1 cellular context compared by ENCODE assay signal in the genomic region with DNA sequence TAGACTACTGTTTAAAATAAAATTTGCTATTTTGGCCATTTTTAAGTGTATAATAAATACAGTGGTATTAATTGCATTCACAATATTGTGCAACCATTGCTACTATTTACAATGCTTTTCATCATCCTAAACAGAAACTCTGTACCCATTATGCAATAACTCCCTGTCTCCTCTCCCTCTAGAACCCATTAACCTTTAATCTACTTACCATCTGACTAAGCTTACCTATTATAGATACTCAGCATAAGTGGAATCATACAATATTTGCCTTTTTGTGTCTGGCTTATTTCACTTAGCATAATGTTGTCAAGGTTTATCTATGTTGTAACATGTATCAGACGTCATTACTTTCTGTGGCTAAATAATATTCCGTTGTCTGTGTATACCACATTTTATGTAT.
A peak's percentile ranks its signal among the peaks of the same experiment; 100 is the strongest.
TF ChIP-seq lines count a peak whose summit lies in the region.

No MANE protein-coding gene starts in this region.

TF ChIP-seq in HepG2, 621 proteins besides CTCF, POLR2A, EP300 and RAD21 (continued from another document and continues in another):
- TF ChIP-seq ZBTB7A (CRISPR knock-in tag; IDR thresholded peaks at IDR 0.05) = no peak
- no peak for TF ChIP-seq ZNF3 (CRISPR knock-in tag; IDR thresholded peaks at IDR 0.05)
- TF ChIP-seq IRF2 (CRISPR knock-in tag; IDR thresholded peaks at IDR 0.05) = peak; percentile 69; the same call in 1 of the 2 replicates
- no peak for TF ChIP-seq HDAC6 (IDR thresholded peaks at IDR 0.05; ENCODE audit: low read depth, low read length)
- TF ChIP-seq, protein P1, sequence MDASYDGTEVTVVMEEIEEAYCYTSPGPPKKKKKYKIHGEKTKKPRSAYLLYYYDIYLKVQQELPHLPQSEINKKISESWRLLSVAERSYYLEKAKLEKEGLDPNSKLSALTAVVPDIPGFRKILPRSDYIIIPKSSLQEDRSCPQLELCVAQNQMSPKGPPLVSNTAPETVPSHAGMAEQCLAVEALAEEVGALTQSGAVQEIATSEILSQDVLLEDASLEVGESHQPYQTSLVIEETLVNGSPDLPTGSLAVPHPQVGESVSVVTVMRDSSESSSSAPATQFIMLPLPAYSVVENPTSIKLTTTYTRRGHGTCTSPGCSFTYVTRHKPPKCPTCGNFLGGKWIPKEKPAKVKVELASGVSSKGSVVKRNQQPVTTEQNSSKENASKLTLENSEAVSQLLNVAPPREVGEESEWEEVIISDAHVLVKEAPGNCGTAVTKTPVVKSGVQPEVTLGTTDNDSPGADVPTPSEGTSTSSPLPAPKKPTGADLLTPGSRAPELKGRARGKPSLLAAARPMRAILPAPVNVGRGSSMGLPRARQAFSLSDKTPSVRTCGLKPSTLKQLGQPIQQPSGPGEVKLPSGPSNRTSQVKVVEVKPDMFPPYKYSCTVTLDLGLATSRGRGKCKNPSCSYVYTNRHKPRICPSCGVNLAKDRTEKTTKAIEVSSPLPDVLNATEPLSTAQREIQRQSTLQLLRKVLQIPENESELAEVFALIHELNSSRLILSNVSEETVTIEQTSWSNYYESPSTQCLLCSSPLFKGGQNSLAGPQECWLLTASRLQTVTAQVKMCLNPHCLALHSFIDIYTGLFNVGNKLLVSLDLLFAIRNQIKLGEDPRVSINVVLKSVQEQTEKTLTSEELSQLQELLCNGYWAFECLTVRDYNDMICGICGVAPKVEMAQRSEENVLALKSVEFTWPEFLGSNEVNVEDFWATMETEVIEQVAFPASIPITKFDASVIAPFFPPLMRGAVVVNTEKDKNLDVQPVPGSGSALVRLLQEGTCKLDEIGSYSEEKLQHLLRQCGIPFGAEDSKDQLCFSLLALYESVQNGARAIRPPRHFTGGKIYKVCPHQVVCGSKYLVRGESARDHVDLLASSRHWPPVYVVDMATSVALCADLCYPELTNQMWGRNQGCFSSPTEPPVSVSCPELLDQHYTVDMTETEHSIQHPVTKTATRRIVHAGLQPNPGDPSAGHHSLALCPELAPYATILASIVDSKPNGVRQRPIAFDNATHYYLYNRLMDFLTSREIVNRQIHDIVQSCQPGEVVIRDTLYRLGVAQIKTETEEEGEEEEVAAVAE (CRISPR knock-in tag; IDR thresholded peaks at IDR 0.05; ENCODE audit: borderline replicate concordance) = 0 out of 2 replicates have a peak, but pooled peaks have one; percentile 54
- TF ChIP-seq CEBPB (IDR thresholded peaks at IDR 0.05; ENCODE audit: borderline replicate concordance, low read depth, low read length) = peak; percentile 99
- TF ChIP-seq PHF21A (CRISPR knock-in tag; IDR thresholded peaks at IDR 0.05) = no peak
- TF ChIP-seq, protein P2, sequence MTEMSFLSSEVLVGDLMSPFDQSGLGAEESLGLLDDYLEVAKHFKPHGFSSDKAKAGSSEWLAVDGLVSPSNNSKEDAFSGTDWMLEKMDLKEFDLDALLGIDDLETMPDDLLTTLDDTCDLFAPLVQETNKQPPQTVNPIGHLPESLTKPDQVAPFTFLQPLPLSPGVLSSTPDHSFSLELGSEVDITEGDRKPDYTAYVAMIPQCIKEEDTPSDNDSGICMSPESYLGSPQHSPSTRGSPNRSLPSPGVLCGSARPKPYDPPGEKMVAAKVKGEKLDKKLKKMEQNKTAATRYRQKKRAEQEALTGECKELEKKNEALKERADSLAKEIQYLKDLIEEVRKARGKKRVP (CRISPR knock-in tag; IDR thresholded peaks at IDR 0.05) = peak; percentile 55 to 98; a peak in 3 of 4 replicates
- no peak for TF ChIP-seq KLF11 (CRISPR knock-in tag; IDR thresholded peaks at IDR 0.05)
- peak; percentile 26; the same call in 1 of the 2 replicates for TF ChIP-seq KMT2B (CRISPR knock-in tag; IDR thresholded peaks at IDR 0.05)
- TF ChIP-seq, protein P3, sequence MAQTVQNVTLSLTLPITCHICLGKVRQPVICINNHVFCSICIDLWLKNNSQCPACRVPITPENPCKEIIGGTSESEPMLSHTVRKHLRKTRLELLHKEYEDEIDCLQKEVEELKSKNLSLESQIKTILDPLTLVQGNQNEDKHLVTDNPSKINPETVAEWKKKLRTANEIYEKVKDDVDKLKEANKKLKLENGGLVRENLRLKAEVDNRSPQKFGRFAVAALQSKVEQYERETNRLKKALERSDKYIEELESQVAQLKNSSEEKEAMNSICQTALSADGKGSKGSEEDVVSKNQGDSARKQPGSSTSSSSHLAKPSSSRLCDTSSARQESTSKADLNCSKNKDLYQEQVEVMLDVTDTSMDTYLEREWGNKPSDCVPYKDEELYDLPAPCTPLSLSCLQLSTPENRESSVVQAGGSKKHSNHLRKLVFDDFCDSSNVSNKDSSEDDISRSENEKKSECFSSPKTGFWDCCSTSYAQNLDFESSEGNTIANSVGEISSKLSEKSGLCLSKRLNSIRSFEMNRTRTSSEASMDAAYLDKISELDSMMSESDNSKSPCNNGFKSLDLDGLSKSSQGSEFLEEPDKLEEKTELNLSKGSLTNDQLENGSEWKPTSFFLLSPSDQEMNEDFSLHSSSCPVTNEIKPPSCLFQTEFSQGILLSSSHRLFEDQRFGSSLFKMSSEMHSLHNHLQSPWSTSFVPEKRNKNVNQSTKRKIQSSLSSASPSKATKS (CRISPR knock-in tag; IDR thresholded peaks at IDR 0.05) = no peak
- no peak for TF ChIP-seq NAIF1 (CRISPR knock-in tag; IDR thresholded peaks at IDR 0.05; ENCODE audit: borderline replicate concordance)
- no peak for TF ChIP-seq MLLT10 (CRISPR knock-in tag; IDR thresholded peaks at IDR 0.05)
- no peak for TF ChIP-seq KAT2B (IDR thresholded peaks at IDR 0.05; ENCODE audit: borderline replicate concordance, low read depth, low read length)
- TF ChIP-seq KLF9 (CRISPR knock-in tag; IDR thresholded peaks at IDR 0.05; ENCODE audit: low read depth) = no peak
- no peak for TF ChIP-seq MBD4 (IDR thresholded peaks at IDR 0.05; ENCODE audit: borderline replicate concordance, low read length)
- no peak for TF ChIP-seq ZNF34 (CRISPR knock-in tag; IDR thresholded peaks at IDR 0.05; ENCODE audit: borderline replicate concordance)
- TF ChIP-seq NR2F2 (IDR thresholded peaks at IDR 0.05; ENCODE audit: borderline replicate concordance, low read depth) = no peak; the same call in 1 of the 2 replicates
- no peak for TF ChIP-seq NFKB2 (CRISPR knock-in tag; IDR thresholded peaks at IDR 0.05; ENCODE audit: borderline replicate concordance)
- TF ChIP-seq NR2C2 (CRISPR knock-in tag; IDR thresholded peaks at IDR 0.05; ENCODE audit: borderline replicate concordance) = peak; percentile 56; the same call in 1 of the 2 replicates
- TF ChIP-seq, protein P4, sequence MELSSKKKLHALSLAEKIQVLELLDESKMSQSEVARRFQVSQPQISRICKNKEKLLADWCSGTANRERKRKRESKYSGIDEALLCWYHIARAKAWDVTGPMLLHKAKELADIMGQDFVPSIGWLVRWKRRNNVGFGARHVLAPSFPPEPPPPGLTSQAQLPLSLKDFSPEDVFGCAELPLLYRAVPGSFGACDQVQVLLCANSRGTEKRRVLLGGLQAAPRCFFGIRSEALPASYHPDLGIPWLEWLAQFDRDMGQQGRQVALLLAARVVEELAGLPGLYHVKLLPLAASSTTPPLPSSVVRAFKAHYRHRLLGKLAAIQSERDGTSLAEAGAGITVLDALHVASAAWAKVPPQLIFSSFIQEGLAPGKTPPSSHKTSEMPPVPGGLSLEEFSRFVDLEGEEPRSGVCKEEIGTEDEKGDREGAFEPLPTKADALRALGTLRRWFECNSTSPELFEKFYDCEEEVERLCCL (CRISPR knock-in tag; IDR thresholded peaks at IDR 0.05; ENCODE audit: borderline replicate concordance) = no peak
- TF ChIP-seq, protein P5, sequence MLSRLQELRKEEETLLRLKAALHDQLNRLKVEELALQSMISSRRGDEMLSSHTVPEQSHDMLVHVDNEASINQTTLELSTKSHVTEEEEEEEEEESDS (CRISPR knock-in tag; IDR thresholded peaks at IDR 0.05; ENCODE audit: borderline replicate concordance) = no peak
- TF ChIP-seq ELF1 (CRISPR knock-in tag; IDR thresholded peaks at IDR 0.05) = no peak
- peak; percentile 90 for TF ChIP-seq HMG20A (CRISPR knock-in tag; IDR thresholded peaks at IDR 0.05; ENCODE audit: borderline replicate concordance)
- TF ChIP-seq HNRNPUL1 (IDR thresholded peaks at IDR 0.05; ENCODE audit: low read depth, low read length) = no peak
- TF ChIP-seq, protein P6, sequence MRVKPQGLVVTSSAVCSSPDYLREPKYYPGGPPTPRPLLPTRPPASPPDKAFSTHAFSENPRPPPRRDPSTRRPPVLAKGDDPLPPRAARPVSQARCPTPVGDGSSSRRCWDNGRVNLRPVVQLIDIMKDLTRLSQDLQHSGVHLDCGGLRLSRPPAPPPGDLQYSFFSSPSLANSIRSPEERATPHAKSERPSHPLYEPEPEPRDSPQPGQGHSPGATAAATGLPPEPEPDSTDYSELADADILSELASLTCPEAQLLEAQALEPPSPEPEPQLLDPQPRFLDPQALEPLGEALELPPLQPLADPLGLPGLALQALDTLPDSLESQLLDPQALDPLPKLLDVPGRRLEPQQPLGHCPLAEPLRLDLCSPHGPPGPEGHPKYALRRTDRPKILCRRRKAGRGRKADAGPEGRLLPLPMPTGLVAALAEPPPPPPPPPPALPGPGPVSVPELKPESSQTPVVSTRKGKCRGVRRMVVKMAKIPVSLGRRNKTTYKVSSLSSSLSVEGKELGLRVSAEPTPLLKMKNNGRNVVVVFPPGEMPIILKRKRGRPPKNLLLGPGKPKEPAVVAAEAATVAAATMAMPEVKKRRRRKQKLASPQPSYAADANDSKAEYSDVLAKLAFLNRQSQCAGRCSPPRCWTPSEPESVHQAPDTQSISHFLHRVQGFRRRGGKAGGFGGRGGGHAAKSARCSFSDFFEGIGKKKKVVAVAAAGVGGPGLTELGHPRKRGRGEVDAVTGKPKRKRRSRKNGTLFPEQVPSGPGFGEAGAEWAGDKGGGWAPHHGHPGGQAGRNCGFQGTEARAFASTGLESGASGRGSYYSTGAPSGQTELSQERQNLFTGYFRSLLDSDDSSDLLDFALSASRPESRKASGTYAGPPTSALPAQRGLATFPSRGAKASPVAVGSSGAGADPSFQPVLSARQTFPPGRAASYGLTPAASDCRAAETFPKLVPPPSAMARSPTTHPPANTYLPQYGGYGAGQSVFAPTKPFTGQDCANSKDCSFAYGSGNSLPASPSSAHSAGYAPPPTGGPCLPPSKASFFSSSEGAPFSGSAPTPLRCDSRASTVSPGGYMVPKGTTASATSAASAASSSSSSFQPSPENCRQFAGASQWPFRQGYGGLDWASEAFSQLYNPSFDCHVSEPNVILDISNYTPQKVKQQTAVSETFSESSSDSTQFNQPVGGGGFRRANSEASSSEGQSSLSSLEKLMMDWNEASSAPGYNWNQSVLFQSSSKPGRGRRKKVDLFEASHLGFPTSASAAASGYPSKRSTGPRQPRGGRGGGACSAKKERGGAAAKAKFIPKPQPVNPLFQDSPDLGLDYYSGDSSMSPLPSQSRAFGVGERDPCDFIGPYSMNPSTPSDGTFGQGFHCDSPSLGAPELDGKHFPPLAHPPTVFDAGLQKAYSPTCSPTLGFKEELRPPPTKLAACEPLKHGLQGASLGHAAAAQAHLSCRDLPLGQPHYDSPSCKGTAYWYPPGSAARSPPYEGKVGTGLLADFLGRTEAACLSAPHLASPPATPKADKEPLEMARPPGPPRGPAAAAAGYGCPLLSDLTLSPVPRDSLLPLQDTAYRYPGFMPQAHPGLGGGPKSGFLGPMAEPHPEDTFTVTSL (CRISPR knock-in tag; IDR thresholded peaks at IDR 0.05; ENCODE audit: borderline replicate concordance) = peak; percentile 66; the same call in 1 of the 2 replicates
- TF ChIP-seq RFXAP (CRISPR knock-in tag; IDR thresholded peaks at IDR 0.05; ENCODE audit: borderline replicate concordance) = no peak
- TF ChIP-seq SAP130 (CRISPR knock-in tag; IDR thresholded peaks at IDR 0.05; ENCODE audit: low read depth) = peak; percentile 72
- TF ChIP-seq, protein P7, sequence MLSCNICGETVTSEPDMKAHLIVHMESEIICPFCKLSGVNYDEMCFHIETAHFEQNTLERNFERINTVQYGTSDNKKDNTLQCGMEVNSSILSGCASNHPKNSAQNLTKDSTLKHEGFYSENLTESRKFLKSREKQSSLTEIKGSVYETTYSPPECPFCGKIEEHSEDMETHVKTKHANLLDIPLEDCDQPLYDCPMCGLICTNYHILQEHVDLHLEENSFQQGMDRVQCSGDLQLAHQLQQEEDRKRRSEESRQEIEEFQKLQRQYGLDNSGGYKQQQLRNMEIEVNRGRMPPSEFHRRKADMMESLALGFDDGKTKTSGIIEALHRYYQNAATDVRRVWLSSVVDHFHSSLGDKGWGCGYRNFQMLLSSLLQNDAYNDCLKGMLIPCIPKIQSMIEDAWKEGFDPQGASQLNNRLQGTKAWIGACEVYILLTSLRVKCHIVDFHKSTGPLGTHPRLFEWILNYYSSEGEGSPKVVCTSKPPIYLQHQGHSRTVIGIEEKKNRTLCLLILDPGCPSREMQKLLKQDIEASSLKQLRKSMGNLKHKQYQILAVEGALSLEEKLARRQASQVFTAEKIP (CRISPR knock-in tag; IDR thresholded peaks at IDR 0.05; ENCODE audit: borderline replicate concordance) = no peak
- TF ChIP-seq, protein P8, sequence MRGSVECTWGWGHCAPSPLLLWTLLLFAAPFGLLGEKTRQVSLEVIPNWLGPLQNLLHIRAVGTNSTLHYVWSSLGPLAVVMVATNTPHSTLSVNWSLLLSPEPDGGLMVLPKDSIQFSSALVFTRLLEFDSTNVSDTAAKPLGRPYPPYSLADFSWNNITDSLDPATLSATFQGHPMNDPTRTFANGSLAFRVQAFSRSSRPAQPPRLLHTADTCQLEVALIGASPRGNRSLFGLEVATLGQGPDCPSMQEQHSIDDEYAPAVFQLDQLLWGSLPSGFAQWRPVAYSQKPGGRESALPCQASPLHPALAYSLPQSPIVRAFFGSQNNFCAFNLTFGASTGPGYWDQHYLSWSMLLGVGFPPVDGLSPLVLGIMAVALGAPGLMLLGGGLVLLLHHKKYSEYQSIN (CRISPR knock-in tag; IDR thresholded peaks at IDR 0.05; ENCODE audit: borderline replicate concordance) = no peak
- TF ChIP-seq, protein P9, sequence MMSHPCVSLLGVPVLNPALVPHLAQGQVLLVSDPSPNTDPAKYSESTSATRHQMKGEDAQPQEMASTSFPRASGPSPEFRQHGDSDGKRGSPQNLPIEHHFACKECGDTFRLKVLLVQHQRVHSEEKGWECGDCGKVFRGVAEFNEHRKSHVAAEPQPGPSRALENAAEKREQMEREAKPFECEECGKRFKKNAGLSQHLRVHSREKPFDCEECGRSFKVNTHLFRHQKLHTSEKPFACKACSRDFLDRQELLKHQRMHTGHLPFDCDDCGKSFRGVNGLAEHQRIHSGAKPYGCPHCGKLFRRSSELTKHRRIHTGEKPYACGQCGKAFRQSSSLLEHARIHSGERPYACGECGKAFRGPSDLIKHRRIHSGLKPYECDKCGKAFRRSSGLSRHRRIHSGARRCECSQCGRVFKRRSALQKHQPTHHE (CRISPR knock-in tag; IDR thresholded peaks at IDR 0.05; ENCODE audit: borderline replicate concordance) = no peak
- no peak for TF ChIP-seq TAF15 (IDR thresholded peaks at IDR 0.05; ENCODE audit: low read depth, low read length, poor library complexity, severe bottlenecking)
- no peak for TF ChIP-seq ZNF567 (CRISPR knock-in tag; IDR thresholded peaks at IDR 0.05; ENCODE audit: borderline replicate concordance)
- TF ChIP-seq ZBTB42 (CRISPR knock-in tag; IDR thresholded peaks at IDR 0.05) = no peak
- TF ChIP-seq, protein P10, sequence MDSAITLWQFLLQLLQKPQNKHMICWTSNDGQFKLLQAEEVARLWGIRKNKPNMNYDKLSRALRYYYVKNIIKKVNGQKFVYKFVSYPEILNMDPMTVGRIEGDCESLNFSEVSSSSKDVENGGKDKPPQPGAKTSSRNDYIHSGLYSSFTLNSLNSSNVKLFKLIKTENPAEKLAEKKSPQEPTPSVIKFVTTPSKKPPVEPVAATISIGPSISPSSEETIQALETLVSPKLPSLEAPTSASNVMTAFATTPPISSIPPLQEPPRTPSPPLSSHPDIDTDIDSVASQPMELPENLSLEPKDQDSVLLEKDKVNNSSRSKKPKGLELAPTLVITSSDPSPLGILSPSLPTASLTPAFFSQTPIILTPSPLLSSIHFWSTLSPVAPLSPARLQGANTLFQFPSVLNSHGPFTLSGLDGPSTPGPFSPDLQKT (CRISPR knock-in tag; IDR thresholded peaks at IDR 0.05; ENCODE audit: borderline replicate concordance) = no peak
- TF ChIP-seq ZNF75D (CRISPR knock-in tag; IDR thresholded peaks at IDR 0.05; ENCODE audit: borderline replicate concordance) = no peak
- no peak for TF ChIP-seq ZNF263 (CRISPR knock-in tag; IDR thresholded peaks at IDR 0.05)
- TF ChIP-seq SMAD9 (CRISPR knock-in tag; IDR thresholded peaks at IDR 0.05) = no peak
